ENCODE assay signal across 13 cellular contexts in genomic region chr12:114671321-114671663, GRCh38. TPM values are rescaled to one million over a fixed set of nuclear protein-coding genes. Genes with fewer than 3 reads are reported as not detected.
A peak's percentile ranks its signal among the peaks of the same experiment; 100 is the strongest.
DNase-seq lines count a peak whose midpoint lies in the region; ATAC-seq and TF ChIP-seq lines count a peak whose summit lies in the region.
"Had no signal": no experiment of that assay in that cellular context is flagged by ENCODE, and none has a peak within 500 bp of the region (broad histone marks: within the 10 kb centered on the region; RNA-seq: fewer than 3 reads in every experiment).

No MANE protein-coding gene starts in this region.

- TF ChIP-seq CTCF in astrocyte of the spinal cord (IDR thresholded peaks at IDR 0.05; ENCODE audit: low read depth, low read length) (no peak), upper lobe of right lung (IDR thresholded peaks at IDR 0.05) (no peak)

- no peak overlapping the region for H4K5ac ChIP-seq in mesendoderm (ENCODE audit: low read length)

- peak; percentile 56 for DNase-seq in astrocyte of the spinal cord (ENCODE audit: low read depth, low spot score)
- DNase-seq in mesendoderm = no peak
- DNase-seq in upper lobe of right lung = no peak
- no peak for DNase-seq in activated CD4-positive, CD25-positive, alpha-beta regulatory T cell (lab: John Stamatoyannopoulos, UW)
- no peak for DNase-seq in cerebellar nuclear complex (lab: John Stamatoyannopoulos, UW)
- DNase-seq: activated CD8-positive, alpha-beta T cell treated with anti-CD3 and anti-CD28 coated beads, Interleukin-2, amount 10 ng/mL, durations not matched to agents 7 days and 5 days; CD8-positive, alpha-beta T cell; dorsolateral prefrontal cortex had no signal

- no CpG with 5 or more reads among the region's 8 CpGs for WGBS in mesendoderm (ENCODE audit: extremely low coverage, insufficient coverage, low lambda C conversion rate)

- H3K4ac ChIP-seq in mesendoderm (ENCODE audit: low read depth, low read length) = no peak overlapping the region

- H2BK120ac ChIP-seq in mesendoderm (ENCODE audit: low read depth, low read length) = no peak overlapping the region

- H3K4me1 ChIP-seq in HUES6 (ENCODE audit: control insufficient read depth, insufficient read depth, low read length) (peaks cover 83% of the 10 kb centered on the region), mesendoderm (ENCODE audit: control insufficient read depth, low read depth, low read length) (peaks cover 14% of the 10 kb centered on the region), upper lobe of right lung (peaks cover 13% of the 10 kb centered on the region)

- H3K9ac ChIP-seq in HUES6 (ENCODE audit: low read length) (no peak overlapping the region), mesendoderm (ENCODE audit: low read length) (peak overlapping the region; percentile 52)

- peaks cover 12% of the 10 kb centered on the region for H3K79me1 ChIP-seq in mesendoderm (ENCODE audit: low read length)

- no peak overlapping the region for H2AK5ac ChIP-seq in mesendoderm (ENCODE audit: low read length)

- peak overlapping the region; percentile 54 for H3K4me3 ChIP-seq in HUES6 (ENCODE audit: low read depth, low read length)
- peak overlapping the region; percentile 27 for H3K4me3 ChIP-seq in astrocyte of the spinal cord (ENCODE audit: low read depth, low read length)
- no peak overlapping the region for H3K4me3 ChIP-seq in mesendoderm (ENCODE audit: low read length)
- H3K4me3 ChIP-seq in upper lobe of right lung = peak overlapping the region; percentile 45
- H3K4me3 ChIP-seq: GM12878 had no signal

- H2BK15ac ChIP-seq in mesendoderm (replicated peaks; ENCODE audit: low read depth) = no peak overlapping the region

- H3K18ac ChIP-seq in mesendoderm (ENCODE audit: low read length) = no peak overlapping the region

- H3K56ac ChIP-seq in mesendoderm (ENCODE audit: low read length) = peak overlapping the region; percentile 86

- H3K27ac ChIP-seq in HUES6 (ENCODE audit: low read depth, low read length) (no peak overlapping the region), mesendoderm (ENCODE audit: low read depth, low read length) (no peak overlapping the region), upper lobe of right lung (peak overlapping the region; percentile 79)
- H3K27ac ChIP-seq: ascending aorta had no signal

- H4K8ac ChIP-seq in mesendoderm (ENCODE audit: low read depth, low read length) = no peak overlapping the region

- H3K36me3 ChIP-seq in HUES6 (ENCODE audit: control insufficient read depth, insufficient read depth, low read length) (peaks cover 4% of the 10 kb centered on the region; the same call in 1 of the 2 replicates), mesendoderm (ENCODE audit: control insufficient read depth, insufficient read depth, low read length) (peaks cover 16% of the 10 kb centered on the region), upper lobe of right lung (peaks cover 8% of the 10 kb centered on the region)

- H3K9me3 ChIP-seq in HUES6 (ENCODE audit: control insufficient read depth, insufficient read depth, low read depth, low read length) (no peaks in the 10 kb centered on the region), upper lobe of right lung (no peaks in the 10 kb centered on the region)
- H3K9me3 ChIP-seq: ascending aorta had no signal

- no peak overlapping the region for H2BK5ac ChIP-seq in mesendoderm (ENCODE audit: low read length)

- in situ Hi-C loops in astrocyte of the spinal cord (cut with HindIII; ENCODE audit: low sequenced_read_pairs) = no loop called here

- H3K27me3 ChIP-seq in HUES6 (ENCODE audit: control insufficient read depth, insufficient read depth, low read length) (peaks cover 99% of the 10 kb centered on the region), mesendoderm (ENCODE audit: insufficient read depth, low read length, poor library complexity) (no peaks in the 10 kb centered on the region), upper lobe of right lung (peaks cover 48% of the 10 kb centered on the region)

- ATAC-seq in upper lobe of right lung = no peak
- ATAC-seq in HG03039 (IDR thresholded peaks at IDR 0.05; ENCODE audit: unreplicated experiment) = no peak
- ATAC-seq: activated CD8-positive, alpha-beta T cell treated with anti-CD3 and anti-CD28 coated beads, Interleukin-2, amount 10 ng/mL, durations not matched to agents 7 days and 5 days; CD8-positive, alpha-beta T cell; GM12878 had no signal

- intact Hi-C loops in upper lobe of right lung (cut with DNase I) = no loop called here

- H3K4me2 ChIP-seq in mesendoderm (ENCODE audit: low read length) = no peak overlapping the region

- H3K23ac ChIP-seq in mesendoderm (ENCODE audit: low read length) = no peak overlapping the region

- H3K79me2 ChIP-seq in mesendoderm (ENCODE audit: control insufficient read depth, insufficient read depth, low read length) = no peaks in the 10 kb centered on the region

RNA-seq across cellular contexts. Expression of gene TBX3, which starts 12.7 kb away (rescaled TPM):
- polyA plus RNA-seq in mesendoderm (2013, experiment 1 of 2) = 2.1 TPM
- polyA plus RNA-seq in mesendoderm (2013, experiment 2 of 2) = 2.1 TPM
- total RNA-seq in upper lobe of right lung = 35.9 TPM
- total RNA-seq: activated CD8-positive, alpha-beta T cell treated with anti-CD3 and anti-CD28 coated beads, Interleukin-2, amount 10 ng/mL, durations not matched to agents 7 days and 5 days; activated T-helper 2 cell treated with anti-CD3 and anti-CD28 coated beads, Interferon-gamma antibody, Interleukin-2, Interleukin-4, amounts not matched to agents 10 μg/mL and 5 μg/mL and 100 μg/mL, durations not matched to agents 14 hours and 24 hours and 36 hours; CD8-positive, alpha-beta T cell had no signal
